In genomic region chr12:103431950-103432349, GRCh38 we compare ENCODE assay signal across 22 cellular contexts.
DNase-seq lines count a peak whose midpoint lies in the region; ATAC-seq, FAIRE-seq and TF ChIP-seq lines count a peak whose summit lies in the region.
"Had no signal": no experiment of that assay in that cellular context is flagged by ENCODE, and none has a peak within 500 bp of the region (broad histone marks: within the 10 kb centered on the region; RNA-seq: fewer than 3 reads in every experiment).

No MANE protein-coding gene starts in this region.

- no peak for TF ChIP-seq POLR2A in GM12878 (IDR thresholded peaks at IDR 0.05; ENCODE audit: low read depth, low read length)

- no peak overlapping the region for H3K4me3 Mint-ChIP-seq in CD4-positive, CD25-positive, alpha-beta regulatory T cell
- H3K4me3 Mint-ChIP-seq in stimulated activated naive B cell treated with anti-CD40 and anti-IgM and Interleukin-4, amounts not matched to agents 10 μg/mL and 1 μg/mL and 100 μg/mL, for 72 hours = no peak overlapping the region

- SMC1A ChIA-PET in GM12878 (lab: Charles Lee; ENCODE audit: uncharacterized antibody, unreplicated experiment) = no interaction called here

- no peaks in the 10 kb centered on the region for H3K36me3 ChIP-seq in CD4-positive, CD25-positive, alpha-beta regulatory T cell (ENCODE audit: control insufficient read depth, insufficient read depth, low read length)
- H3K36me3 ChIP-seq in GM12878 (ENCODE audit: control insufficient read depth in 2 of 2, insufficient read depth in 2 of 2, low read length in 1 of 2) = no peaks in the 10 kb centered on the region
- H3K36me3 ChIP-seq in left ventricle myocardium inferior = no peaks in the 10 kb centered on the region
- H3K36me3 ChIP-seq: SJSA1 had no signal

- H3K27me3 Mint-ChIP-seq in CD4-positive, CD25-positive, alpha-beta regulatory T cell = no peaks in the 10 kb centered on the region
- H3K27me3 Mint-ChIP-seq in stimulated activated naive B cell treated with anti-CD40 and anti-IgM and Interleukin-4, amounts not matched to agents 10 μg/mL and 1 μg/mL and 100 μg/mL, for 72 hours = no peaks in the 10 kb centered on the region

- in situ Hi-C loops in GM12878 (cut with MboI) = no loop called here

- no peak for TF ChIP-seq EP300 in GM12878 (IDR thresholded peaks at IDR 0.05; ENCODE audit: borderline replicate concordance in 1 of 2, control insufficient read depth in 1 of 2, low read depth in 2 of 2, low read length in 2 of 2)

- H2AFZ ChIP-seq in GM12878 (ENCODE audit: control insufficient read depth, low read depth, low read length) = no peak overlapping the region
- H2AFZ ChIP-seq: PC-9 had no signal

- peaks cover 4 to 52% (median 18%) of the 10 kb centered on the region in 4 donors for H3K4me1 Mint-ChIP-seq in CD4-positive, CD25-positive, alpha-beta regulatory T cell
- H3K4me1 Mint-ChIP-seq in stimulated activated naive B cell treated with anti-CD40 and anti-IgM and Interleukin-4, amounts not matched to agents 10 μg/mL and 1 μg/mL and 100 μg/mL, for 72 hours = peaks cover 37 to 55% of the 10 kb centered on the region in 2 donors

- no peak for TF ChIP-seq RAD21 in GM12878 (IDR thresholded peaks at IDR 0.05; ENCODE audit: insufficient read depth, low read depth, low read length)

- intact Hi-C loops in GM12878 (cut with micrococcal nuclease; ENCODE audit: unreplicated experiment) (no loop called here), posterior vena cava (cut with DNase I) (no loop called here), left ventricle myocardium inferior (cut with micrococcal nuclease) (no loop called here)

- H3K27me3 ChIP-seq in CD4-positive, CD25-positive, alpha-beta regulatory T cell (ENCODE audit: control insufficient read depth, insufficient read depth, low read length) = no peaks in the 10 kb centered on the region
- no peaks in the 10 kb centered on the region for H3K27me3 ChIP-seq in GM12878 (replicated peaks in 1 of 2; ENCODE audit: control insufficient read depth in 2 of 2, insufficient read depth in 2 of 2, low read length in 1 of 2)
- no peaks in the 10 kb centered on the region for H3K27me3 ChIP-seq in left ventricle myocardium inferior (ENCODE audit: low read depth)

- RAD21 ChIA-PET in GM12878 (lab: Charles Lee; ENCODE audit: unreplicated experiment) = interaction anchor here (1.1 kb wide), 1 partner anchor 64 kb away, joined by 3 read pairs; the partner anchor contains the start of gene C12orf42

- 81% methylated on average over 2 of the region's 2 CpGs for WGBS in GM12878 (ENCODE audit: insufficient coverage, insufficient replicate concordance, low lambda C conversion rate, missing lambda C conversion rate)

- no TSS peak for BruUV-seq in GM12878 (replicated peaks; lab: Mats Ljungman, UMichigan)

- no peaks in the 10 kb centered on the region for H4K20me1 ChIP-seq in GM12878 (ENCODE audit: control insufficient read depth, insufficient read depth)

- H3K27ac ChIP-seq in CD4-positive, CD25-positive, alpha-beta regulatory T cell (ENCODE audit: insufficient read depth, low read length, poor library complexity, severe bottlenecking) = no peak overlapping the region
- H3K27ac ChIP-seq in GM12878 (ENCODE audit: control insufficient read depth, insufficient read depth) (no peak overlapping the region), left ventricle myocardium inferior (replicated peaks) (no peak overlapping the region)
- H3K27ac ChIP-seq: C4-2B, KMS-11, PC-9, SJSA1 had no signal

- no peak overlapping the region for H3K9ac ChIP-seq in GM12878 (ENCODE audit: control insufficient read depth, insufficient read depth, low read length)
- H3K9ac ChIP-seq: KMS-11 had no signal

- H3K4me3 ChIP-seq in CD4-positive, CD25-positive, alpha-beta regulatory T cell (ENCODE audit: low read depth, low read length) = no peak overlapping the region
- no peak overlapping the region for H3K4me3 ChIP-seq in GM12878
- H3K4me3 ChIP-seq in left ventricle myocardium inferior = no peak overlapping the region
- H3K4me3 ChIP-seq: PC-9, SJSA1 had no signal

- no peak for ATAC-seq in CD4-positive, CD25-positive, alpha-beta regulatory T cell (ENCODE audit: low read depth in 2 of 2)
- peak; percentile 32 for ATAC-seq in GM12878
- ATAC-seq in stimulated activated naive B cell treated with anti-CD40 and anti-IgM and Interleukin-4, amounts not matched to agents 10 μg/mL and 1 μg/mL and 100 μg/mL, for 72 hours (replicated peaks) = peak; percentile 33 to 35

- DNase-seq in CD4-positive, CD25-positive, alpha-beta regulatory T cell = no peak
- DNase-seq in DMS79 (lab: John Stamatoyannopoulos, UW) = peak; percentile 95
- DNase-seq in GM12878 (ENCODE audit: low read depth, low spot score) = no peak
- DNase-seq in stimulated activated naive B cell treated with anti-CD40 and anti-IgM and Interleukin-4, amounts not matched to agents 10 μg/mL and 1 μg/mL and 100 μg/mL, for 72 hours = no peak
- DNase-seq in activated CD8-positive, alpha-beta memory T cell treated with anti-CD3 and anti-CD28 coated beads for 24 hours = no peak
- DNase-seq in posterior vena cava (ENCODE audit: low spot score) = no peak
- no peak for DNase-seq in left ventricle myocardium inferior
- DNase-seq: Calu3, IMR-90, NCI-H1092, NCI-H1417 treated with DMSO at 0.1 percent for 48 hours, NCI-H1694 treated with DMSO at 0.1 percent for 48 hours, NCI-H2081, NCI-H2171 treated with DMSO at 0.1 percent for 48 hours, NCI-H524 treated with DMSO at 0.1 percent for 48 hours, NCI-H774, PC-9, Right ventricle myocardium superior had no signal

- peak overlapping the region in 2 of 3 donors; percentile 28 to 47 for H3K27ac Mint-ChIP-seq in CD4-positive, CD25-positive, alpha-beta regulatory T cell
- peak overlapping the region; percentile 14 for H3K27ac Mint-ChIP-seq in stimulated activated naive B cell treated with anti-CD40 and anti-IgM and Interleukin-4, amounts not matched to agents 10 μg/mL and 1 μg/mL and 100 μg/mL, for 72 hours

- TF ChIP-seq CTCF in GM12878 (IDR thresholded peaks at IDR 0.05 in 2 of 3, conservative IDR thresholded peaks at IDR 0.05 in 1 of 3; ENCODE audit: control insufficient read depth in 2 of 3, extremely low read depth in 1 of 3, insufficient read depth in 1 of 3, low read depth in 3 of 3, low read length in 3 of 3) (no peak), left ventricle myocardium inferior (IDR thresholded peaks at IDR 0.05; ENCODE audit: borderline replicate concordance) (no peak)

- H3K9me3 ChIP-seq in CD4-positive, CD25-positive, alpha-beta regulatory T cell (ENCODE audit: control insufficient read depth in 2 of 2, low read length in 2 of 2) = peaks cover 0 to 6% of the 10 kb centered on the region in 2 experiments
- no peaks in the 10 kb centered on the region; the same call in 1 of the 3 replicates for H3K9me3 ChIP-seq in GM12878 (replicated peaks; ENCODE audit: control insufficient read depth, insufficient read depth, low read length)
- H3K9me3 ChIP-seq in left ventricle myocardium inferior (replicated peaks) = peaks cover 45% of the 10 kb centered on the region
- H3K9me3 ChIP-seq: SJSA1 had no signal

- H3K4me1 ChIP-seq in CD4-positive, CD25-positive, alpha-beta regulatory T cell (ENCODE audit: control insufficient read depth, insufficient read depth, low read length, poor library complexity, severe bottlenecking) = peaks cover 5% of the 10 kb centered on the region
- H3K4me1 ChIP-seq in GM12878 (ENCODE audit: control insufficient read depth, insufficient read depth, low read length) = no peaks in the 10 kb centered on the region
- no peaks in the 10 kb centered on the region for H3K4me1 ChIP-seq in left ventricle myocardium inferior
- H3K4me1 ChIP-seq: SJSA1 had no signal

- no peaks in the 10 kb centered on the region for H3K79me2 ChIP-seq in GM12878 (ENCODE audit: control insufficient read depth, insufficient read depth, low read length)

- peaks cover 0 to 31% (median 13%) of the 10 kb centered on the region in 7 donors for H3K9me3 Mint-ChIP-seq in CD4-positive, CD25-positive, alpha-beta regulatory T cell
- H3K9me3 Mint-ChIP-seq in stimulated activated naive B cell treated with anti-CD40 and anti-IgM and Interleukin-4, amounts not matched to agents 10 μg/mL and 1 μg/mL and 100 μg/mL, for 72 hours = peaks cover 16 to 22% of the 10 kb centered on the region in 2 donors

- CTCF ChIA-PET in GM12878 (lab: Yijun Ruan, JAX) = no interaction called here

- no peak for FAIRE-seq in GM12878 (lab: Jason Lieb, UNC)
- FAIRE-seq: GM18507 had no signal

- H3K4me2 ChIP-seq in GM12878 (ENCODE audit: control insufficient read depth, insufficient read depth) = no peak overlapping the region
- H3K4me2 ChIP-seq: KMS-11, PC-9 had no signal

- H3K36me3 Mint-ChIP-seq in CD4-positive, CD25-positive, alpha-beta regulatory T cell = peaks cover 42% of the 10 kb centered on the region
- peaks cover 25 to 41% of the 10 kb centered on the region in 2 donors for H3K36me3 Mint-ChIP-seq in stimulated activated naive B cell treated with anti-CD40 and anti-IgM and Interleukin-4, amounts not matched to agents 10 μg/mL and 1 μg/mL and 100 μg/mL, for 72 hours

- POLR2A ChIA-PET in GM12878 (lab: Charles Lee) = no interaction called here

TF ChIP-seq in GM12878, 131 proteins besides CTCF, POLR2A, EP300 and RAD21 (continues in another document):
- TF ChIP-seq ZNF687 (IDR thresholded peaks at IDR 0.05) = no peak
- no peak for TF ChIP-seq SIN3A (IDR thresholded peaks at IDR 0.05; ENCODE audit: low read depth, low read length)

Comparison
In these comparisons a context has a peak if more than half of its experiments do, and no peak if none do; other contexts are left out.
1. ATAC-seq: peak in GM12878 (single experiment) and stimulated activated naive B cell treated with anti-CD40 and anti-IgM and Interleukin-4, amounts not matched to agents 10 μg/mL and 1 μg/mL and 100 μg/mL, for 72 hours (2 of 2); none in CD4-positive, CD25-positive, alpha-beta regulatory T cell (0 of 2).